8 cellular contexts compared by ENCODE assay signal in the genomic region with DNA sequence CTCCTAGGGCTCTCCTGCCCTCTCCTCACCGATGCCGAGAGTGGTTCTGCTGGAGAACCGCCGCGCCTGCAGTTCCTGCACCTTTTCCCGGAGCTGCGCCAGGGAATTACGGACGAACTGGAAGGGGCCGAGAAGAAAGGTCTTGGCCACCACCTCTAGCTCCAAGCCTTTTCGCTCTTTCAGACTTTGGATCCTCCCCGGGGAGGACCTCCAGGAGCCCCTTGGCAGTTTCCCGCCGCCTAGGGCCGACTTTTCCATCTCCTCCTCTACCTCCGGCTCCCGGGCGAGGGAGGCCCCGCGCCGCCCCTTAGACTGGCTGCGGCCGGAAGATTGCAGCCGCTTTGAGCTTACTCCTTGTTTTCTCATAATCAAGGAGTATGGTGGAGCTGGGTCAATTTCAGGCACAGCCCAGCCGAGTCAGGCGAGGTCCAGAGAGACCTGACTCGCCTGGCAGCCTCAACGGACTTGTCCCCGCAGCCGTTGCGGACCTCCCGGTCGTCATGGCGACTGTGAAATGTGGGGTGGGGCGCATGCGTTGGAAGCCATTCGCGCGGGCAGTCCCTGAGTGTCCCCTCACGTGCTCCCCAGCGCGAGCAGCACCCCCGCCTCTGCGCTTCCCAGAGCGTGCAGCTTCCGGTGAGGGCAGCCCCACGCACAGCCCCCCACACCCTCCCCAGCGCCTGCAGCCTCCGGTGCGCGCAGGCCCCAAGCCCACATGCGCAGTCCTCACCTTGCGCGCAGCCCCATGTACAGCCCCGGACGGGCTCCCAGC. TPM values are rescaled to one million over a fixed set of nuclear protein-coding genes. Genes with fewer than 3 reads are reported as not detected.
A peak's percentile ranks its signal among the peaks of the same experiment; 100 is the strongest.
DNase-seq lines count a peak whose midpoint lies in the region; ATAC-seq lines count a peak whose summit lies in the region.

Gene DPY19L2 (minus strand): TSS at position 466 of the 772 bp plus-strand sequence. CDS start 100 bp downstream, at position 366.

- peak within 1 kb of the TSS; percentile 58 for H3K4me3 ChIP-seq in mesodermal cell (ENCODE audit: extremely low read depth, insufficient read depth, low read length, poor library complexity, severe bottlenecking)

- no peaks in the 10 kb centered on the region for H3K36me3 ChIP-seq in mesodermal cell (ENCODE audit: control insufficient read depth, insufficient read depth, low read length)

- DNase-seq in ELF-1 (ENCODE audit: low read depth, low spot score) (peak; percentile 72), NCI-H2196 (lab: John Stamatoyannopoulos, UW; ENCODE audit: unreplicated experiment) (peak; percentile 89), epidermal melanocyte (ENCODE audit: insufficient read length, low spot score) (peak; percentile 16)
- peak; percentile 31 to 53 (median 32) for DNase-seq in activated CD8-positive, alpha-beta memory T cell treated with anti-CD3 and anti-CD28 coated beads for 48 hours (ENCODE audit: low read depth in 2 of 3, low spot score in 2 of 3)
- peak; percentile 51 to 69 for DNase-seq in stimulated activated CD8-positive, alpha-beta memory T cell treated with anti-CD3 and anti-CD28 coated beads, Interleukin-15, amount 100 ng/mL, for 48 hours (ENCODE audit: low read depth in 2 of 2)

- H3K4me1 ChIP-seq in mesodermal cell (ENCODE audit: control insufficient read depth, insufficient read depth, low read length, poor library complexity, severe bottlenecking): no peaks in the 10 kb centered on the region

- no peaks in the 10 kb centered on the region for H3K9me3 ChIP-seq in mesodermal cell (ENCODE audit: control insufficient read depth, low read length)

- 0 to 1% methylated on average over 11 to 27 of the region's 56 CpGs for WGBS in mesodermal cell (ENCODE audit: insufficient coverage in 2 of 2), 2 experiments

- peak within 1 kb of the TSS; percentile 23 for H3K27ac ChIP-seq in mesodermal cell (ENCODE audit: low read depth, low read length, severe bottlenecking)

- ATAC-seq in HG02759 (IDR thresholded peaks at IDR 0.05; ENCODE audit: unreplicated experiment) (peak; percentile 80), HG03196 (IDR thresholded peaks at IDR 0.05; ENCODE audit: unreplicated experiment) (no peak)

RNA-seq across cellular contexts. Expression of gene DPY19L2, which starts in this region (rescaled TPM):
- polyA plus RNA-seq in mesodermal cell (2013, experiment 1 of 2): 2.3 TPM
- 1.2 TPM for polyA plus RNA-seq in mesodermal cell (2013, experiment 2 of 2)

Comparison
In these comparisons a context has a peak if more than half of its experiments do, and no peak if none do; other contexts are left out.
1. DNase-seq: peak in every context shown above with its lines; median percentile 89 in NCI-H2196; 72 in ELF-1; 60 in stimulated activated CD8-positive, alpha-beta memory T cell treated with anti-CD3 and anti-CD28 coated beads, Interleukin-15, amount 100 ng/mL, for 48 hours; 32 in activated CD8-positive, alpha-beta memory T cell treated with anti-CD3 and anti-CD28 coated beads for 48 hours; 16 in epidermal melanocyte.